In genomic region chr7:141788296-141788695, GRCh38 we compare ENCODE assay signal across 37 cellular contexts. TPM values are rescaled to one million over a fixed set of nuclear protein-coding genes. Genes with fewer than 3 reads are reported as not detected.
"Had no signal": no experiment of that assay in that cellular context is flagged by ENCODE, and none has a peak within 500 bp of the region (broad histone marks: within the 10 kb centered on the region; RNA-seq: fewer than 3 reads in every experiment).

No MANE protein-coding gene starts in this region.

- H3K27me3 ChIP-seq: body of pancreas, breast epithelium had no signal

- H3K4me3 Mint-ChIP-seq: activated B cell treated with CpG ODN at 0.5 μM for 24 hours; activated CD8-positive, alpha-beta T cell treated with anti-CD3 and anti-CD28 coated beads for 36 hours; activated naive CD4-positive, alpha-beta T cell treated with anti-CD3 and anti-CD28 coated beads, Interleukin-2, amount 50 U/mL, for 24 hours; activated naive CD8-positive, alpha-beta T cell treated with anti-CD3 and anti-CD28 coated beads, Interleukin-2, amount 10 ng/mL, durations not matched to agents 7 days and 5 days; activated T-cell treated with anti-CD3 and anti-CD28 coated beads, Interleukin-2, amount 50 U/mL, for 72 hours; T-cell had no signal

- H3K4me1 ChIP-seq: body of pancreas, breast epithelium had no signal

- H3K4me3 ChIP-seq: body of pancreas, breast epithelium, K562 had no signal

- FAIRE-seq: astrocyte, K562 had no signal

- DNase-seq: activated B cell treated with CpG ODN at 0.5 μM for 24 hours; activated CD4-positive, alpha-beta T cell treated with anti-CD3 and anti-CD28 coated beads for 48 hours; activated CD4-positive, alpha-beta T cell treated with anti-CD3 and anti-CD28 coated beads, Interleukin-2, amount 50 U/mL, for 4 hours; activated CD4-positive, CD25-positive, alpha-beta regulatory T cell treated with anti-CD3 and anti-CD28 coated beads, Interleukin-2, amount 50 U/mL, for 72 hours; activated CD8-positive, alpha-beta T cell treated with anti-CD3 and anti-CD28 coated beads for 36 hours; activated gamma-delta T cell; activated naive CD4-positive, alpha-beta T cell treated with Interleukin-2 at 50 U/mL for 16 hours; activated naive CD8-positive, alpha-beta T cell treated with anti-CD3 and anti-CD28 coated beads, Interleukin-2, amount 10 ng/mL, durations not matched to agents 7 days and 5 days; activated T-cell treated with anti-CD3 and anti-CD28 coated beads, Interleukin-2, amount 50 U/mL, for 1 hour; activated T-cell treated with anti-CD3 and anti-CD28 coated beads, Interleukin-2, amount 50 U/mL, for 72 hours; amygdala; body of pancreas; NCI-H1105; NCI-H1417 treated with DMSO at 0.1 percent for 48 hours; NCI-H187 treated with DMSO at 0.1 percent for 48 hours; NCI-H2081; NCI-H2171 treated with DMSO at 0.1 percent for 48 hours; NCI-H2227 treated with DMSO at 0.1 percent for 48 hours; NCI-H446 treated with DMSO at 0.1 percent for 48 hours; NCI-H524; RPMI8226; SIG-M5; T-cell; T-helper 2 cell; T-helper 9 cell had no signal

- ATAC-seq: activated CD8-positive, alpha-beta T cell treated with anti-CD3 and anti-CD28 coated beads for 36 hours; activated T-cell treated with anti-CD3 and anti-CD28 coated beads, Interleukin-2, amount 50 U/mL, for 72 hours; body of pancreas; K562; Panc1; Right ventricle myocardium inferior; SK-N-SH treated with all-trans-retinoic acid at 6 μM for 48 hours; T-cell had no signal

- H3K9me3 ChIP-seq: body of pancreas, breast epithelium had no signal

- H3K9me3 Mint-ChIP-seq: activated B cell treated with CpG ODN at 0.5 μM for 24 hours; activated CD8-positive, alpha-beta T cell treated with anti-CD3 and anti-CD28 coated beads for 36 hours; activated naive CD4-positive, alpha-beta T cell treated with anti-CD3 and anti-CD28 coated beads, Interleukin-2, amount 50 U/mL, for 24 hours; activated naive CD8-positive, alpha-beta T cell treated with anti-CD3 and anti-CD28 coated beads, Interleukin-2, amount 10 ng/mL, durations not matched to agents 7 days and 5 days; activated T-cell treated with anti-CD3 and anti-CD28 coated beads, Interleukin-2, amount 50 U/mL, for 72 hours; activated T-helper 2 cell treated with anti-CD3 and anti-CD28 coated beads, Interferon-gamma antibody, Interleukin-2, Interleukin-4, amounts not matched to agents 10 μg/mL and 5 μg/mL and 100 μg/mL, durations not matched to agents 14 hours and 24 hours and 36 hours; T-cell had no signal

- H3K27ac Mint-ChIP-seq: activated B cell treated with CpG ODN at 0.5 μM for 24 hours; activated CD8-positive, alpha-beta T cell treated with anti-CD3 and anti-CD28 coated beads for 36 hours; activated naive CD4-positive, alpha-beta T cell treated with anti-CD3 and anti-CD28 coated beads, Interleukin-2, amount 50 U/mL, for 24 hours; activated naive CD8-positive, alpha-beta T cell treated with anti-CD3 and anti-CD28 coated beads, Interleukin-2, amount 10 ng/mL, durations not matched to agents 7 days and 5 days; activated T-cell treated with anti-CD3 and anti-CD28 coated beads, Interleukin-2, amount 50 U/mL, for 72 hours; activated T-helper 2 cell treated with anti-CD3 and anti-CD28 coated beads, Interferon-gamma antibody, Interleukin-2, Interleukin-4, amounts not matched to agents 10 μg/mL and 5 μg/mL and 100 μg/mL, durations not matched to agents 14 hours and 24 hours and 36 hours; T-cell had no signal

- H3K27me3 Mint-ChIP-seq: activated B cell treated with CpG ODN at 0.5 μM for 24 hours; activated CD8-positive, alpha-beta T cell treated with anti-CD3 and anti-CD28 coated beads for 36 hours; activated naive CD4-positive, alpha-beta T cell treated with anti-CD3 and anti-CD28 coated beads, Interleukin-2, amount 50 U/mL, for 24 hours; activated naive CD8-positive, alpha-beta T cell treated with anti-CD3 and anti-CD28 coated beads, Interleukin-2, amount 10 ng/mL, durations not matched to agents 7 days and 5 days; T-cell had no signal

- H3K4me1 Mint-ChIP-seq: activated B cell treated with CpG ODN at 0.5 μM for 24 hours, T-cell had no signal

- H3K36me3 ChIP-seq: breast epithelium had no signal

- H3K27ac ChIP-seq: body of pancreas, breast epithelium, VCaP had no signal

RNA-seq across cellular contexts. Expression of gene TAS2R3, which starts 24.4 kb away (rescaled TPM):
- total RNA-seq: M059J had no signal

RNA-seq across cellular contexts. Expression of gene PRSS37, which starts 53.0 kb away (rescaled TPM):
- total RNA-seq: activated B cell treated with CpG ODN at 0.5 μM for 24 hours; activated CD8-positive, alpha-beta memory T cell treated with anti-CD3 and anti-CD28 coated beads for 36 hours; activated CD8-positive, alpha-beta T cell treated with anti-CD3 and anti-CD28 coated beads for 36 hours; activated naive CD8-positive, alpha-beta T cell treated with anti-CD3 and anti-CD28 coated beads, Interleukin-2, amount 10 ng/mL, durations not matched to agents 7 days and 5 days; activated T-cell treated with anti-CD3 and anti-CD28 coated beads, Interleukin-2, amount 50 U/mL, for 72 hours; activated T-helper 2 cell treated with anti-CD3 and anti-CD28 coated beads, Interferon-gamma antibody, Interleukin-2, Interleukin-4, amounts not matched to agents 10 μg/mL and 5 μg/mL and 100 μg/mL, durations not matched to agents 14 hours and 24 hours and 36 hours; astrocyte; body of pancreas; breast epithelium; cardiac septum; K562; M059J; Right ventricle myocardium inferior; T-cell had no signal
